ENCODE assay signal across 9 cellular contexts in genomic region chr6:156685823-156686428, GRCh38.
A peak's percentile ranks its signal among the peaks of the same experiment; 100 is the strongest.
DNase-seq lines count a peak whose midpoint lies in the region; ATAC-seq and TF ChIP-seq lines count a peak whose summit lies in the region.
"Had no signal": no experiment of that assay in that cellular context is flagged by ENCODE, and none has a peak within 500 bp of the region (broad histone marks: within the 10 kb centered on the region; RNA-seq: fewer than 3 reads in every experiment).

No MANE protein-coding gene starts in this region.

- H3K9me3 ChIP-seq in right cardiac atrium (ENCODE audit: control insufficient read depth, low read length) = no peaks in the 10 kb centered on the region

- H3K4me1 Mint-ChIP-seq in stimulated activated naive B cell treated with anti-CD40 and anti-IgM and Interleukin-4, amounts not matched to agents 10 μg/mL and 1 μg/mL and 100 μg/mL, for 72 hours = peaks cover 38 to 43% of the 10 kb centered on the region in 2 donors

- DNase-seq in NCI-H510A treated with DMSO at 0.1 percent for 48 hours (lab: John Stamatoyannopoulos, UW) (peak; percentile 59), NCI-H510A (lab: John Stamatoyannopoulos, UW) (no peak), right cardiac atrium (no peak), DMS 273 treated with DMSO at 0.1 percent for 48 hours (lab: John Stamatoyannopoulos, UW) (no peak), activated gamma-delta T cell treated with Interleukin-2 at 50 U/mL for 16 hours (no peak)
- no peak for DNase-seq in stimulated activated naive B cell treated with anti-CD40 and anti-IgM and Interleukin-4, amounts not matched to agents 10 μg/mL and 1 μg/mL and 100 μg/mL, for 72 hours
- DNase-seq: stimulated activated CD4-positive, alpha-beta T cell treated with anti-CD3 and anti-CD28 coated beads, Interleukin-4, amount 100 ng/mL, for 1 hour had no signal

- intact Hi-C loops in right cardiac atrium (cut with DNase I) = loop anchor here (2.0 to 10.0 kb wide), 6 partner anchors 91 to 336 kb away; partner anchors contain the start of gene ARID1B (in 4 of the 4)

- H3K27me3 Mint-ChIP-seq in stimulated activated naive B cell treated with anti-CD40 and anti-IgM and Interleukin-4, amounts not matched to agents 10 μg/mL and 1 μg/mL and 100 μg/mL, for 72 hours = no peaks in the 10 kb centered on the region

- no peaks in the 10 kb centered on the region for H3K4me1 ChIP-seq in right cardiac atrium (ENCODE audit: control insufficient read depth, insufficient read depth, low read length)

- no peak for TF ChIP-seq CTCF in WI38 (IDR thresholded peaks at IDR 0.05; ENCODE audit: low read depth, low read length)

- H3K9me3 Mint-ChIP-seq in stimulated activated naive B cell treated with anti-CD40 and anti-IgM and Interleukin-4, amounts not matched to agents 10 μg/mL and 1 μg/mL and 100 μg/mL, for 72 hours = no peaks in the 10 kb centered on the region

- H3K4me3 Mint-ChIP-seq in stimulated activated naive B cell treated with anti-CD40 and anti-IgM and Interleukin-4, amounts not matched to agents 10 μg/mL and 1 μg/mL and 100 μg/mL, for 72 hours = peak overlapping the region; percentile 90 to 92

- no peaks in the 10 kb centered on the region for H3K36me3 Mint-ChIP-seq in stimulated activated naive B cell treated with anti-CD40 and anti-IgM and Interleukin-4, amounts not matched to agents 10 μg/mL and 1 μg/mL and 100 μg/mL, for 72 hours

- peak overlapping the region; percentile 89 for H3K27ac ChIP-seq in right cardiac atrium (ENCODE audit: low read length)

- H3K4me3 ChIP-seq in WI38 (ENCODE audit: low read depth, low read length) (peak overlapping the region; percentile 77), right cardiac atrium (ENCODE audit: low read length) (peak overlapping the region; percentile 61)

- 10% methylated on average over 8 of the region's 8 CpGs for WGBS in right cardiac atrium

- no peaks in the 10 kb centered on the region for H3K27me3 ChIP-seq in right cardiac atrium (ENCODE audit: control insufficient read depth, insufficient read depth)

- H3K27ac Mint-ChIP-seq in stimulated activated naive B cell treated with anti-CD40 and anti-IgM and Interleukin-4, amounts not matched to agents 10 μg/mL and 1 μg/mL and 100 μg/mL, for 72 hours = peak overlapping the region; percentile 98

- ATAC-seq in right cardiac atrium (no peak), HG02981 (IDR thresholded peaks at IDR 0.05; ENCODE audit: unreplicated experiment) (no peak)
- no peak for ATAC-seq in stimulated activated naive B cell treated with anti-CD40 and anti-IgM and Interleukin-4, amounts not matched to agents 10 μg/mL and 1 μg/mL and 100 μg/mL, for 72 hours (replicated peaks)
